Comparison of ENCODE assay signal across 14 cellular contexts in genomic region chr6:100261486-100261885, GRCh38.
"Had no signal": no experiment of that assay in that cellular context is flagged by ENCODE, and none has a peak within 500 bp of the region (broad histone marks: within the 10 kb centered on the region; RNA-seq: fewer than 3 reads in every experiment).

No MANE protein-coding gene starts in this region.

- DNase-seq: activated CD4-positive, alpha-beta T cell treated with anti-CD3 and anti-CD28 coated beads, Interleukin-2, amount 50 U/mL, for 48 hours; activated CD4-positive, CD25-positive, alpha-beta regulatory T cell treated with anti-CD3 and anti-CD28 coated beads, Interleukin-2, amount 50 U/mL, for 72 hours; activated gamma-delta T cell treated with Interleukin-2 at 50 U/mL for 16 hours; activated T-cell treated with anti-CD3 and anti-CD28 coated beads, Interleukin-2, amount 50 U/mL, for 48 hours; foreskin keratinocyte; left colon; naive B cell; stimulated activated CD4-positive, alpha-beta T cell treated with anti-CD3 and anti-CD28 coated beads, Interleukin-4, amount 100 ng/mL, for 4 hours; stomach had no signal

- H3K9me3 ChIP-seq: ascending aorta, esophagus muscularis mucosa, stomach, thoracic aorta had no signal

- H3K9ac ChIP-seq: parathyroid adenoma had no signal

- H3K79me2 ChIP-seq: parathyroid adenoma had no signal

- H3K27ac ChIP-seq: ascending aorta, esophagus muscularis mucosa, foreskin keratinocyte, parathyroid adenoma, stomach, thoracic aorta had no signal

- H3K27me3 ChIP-seq: ascending aorta, esophagus muscularis mucosa, foreskin keratinocyte, stomach had no signal

- H3K36me3 ChIP-seq: ascending aorta, esophagus muscularis mucosa, stomach, thoracic aorta had no signal

- H3K4me3 ChIP-seq: ascending aorta, esophagus muscularis mucosa, lung, stomach, thoracic aorta had no signal

- H3K4me1 ChIP-seq: ascending aorta, esophagus muscularis mucosa, foreskin keratinocyte, parathyroid adenoma, stomach had no signal

- ATAC-seq: foreskin keratinocyte, left colon had no signal

- H2AFZ ChIP-seq: parathyroid adenoma had no signal
